Comparison of ENCODE assay signal across 10 cellular contexts in the genomic region with DNA sequence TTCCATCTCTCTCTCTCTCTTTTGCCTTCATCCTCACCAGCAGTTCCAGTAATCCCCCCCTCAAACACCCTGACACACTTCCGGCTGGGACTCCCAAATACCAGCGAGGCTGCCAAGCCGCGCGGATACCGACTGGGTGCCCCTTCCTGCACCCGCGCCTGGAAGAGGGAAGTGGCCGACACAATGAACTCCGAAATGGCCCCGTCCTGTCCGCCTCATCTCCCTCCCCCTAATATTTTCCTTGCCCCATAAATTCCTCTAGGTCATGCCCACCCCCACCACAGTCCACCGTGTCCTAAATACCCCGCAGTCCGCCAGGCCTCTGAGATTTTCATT. TPM values are rescaled to one million over a fixed set of nuclear protein-coding genes. Genes with fewer than 3 reads are reported as not detected.
DNase-seq lines count a peak whose midpoint lies in the region; ATAC-seq and TF ChIP-seq lines count a peak whose summit lies in the region.
"Had no signal": no experiment of that assay in that cellular context is flagged by ENCODE, and none has a peak within 500 bp of the region (broad histone marks: within the 10 kb centered on the region; RNA-seq: fewer than 3 reads in every experiment).

No MANE protein-coding gene starts in this region.

- no peak for TF ChIP-seq EP300 in tibial nerve (IDR thresholded peaks at IDR 0.05)

- DNase-seq in activated T-cell treated with anti-CD3 and anti-CD28 coated beads, Interleukin-2, amount 50 U/mL, for 4 hours, result no peak
- no peak for DNase-seq in activated T-cell treated with anti-CD3 and anti-CD28 coated beads, Interleukin-2, amount 50 U/mL, for 1 hour
- DNase-seq in RWPE1 (ENCODE audit: low spot score), result no peak
- no peak for DNase-seq in kidney epithelial cell (ENCODE audit: low read depth)
- DNase-seq in tibial nerve (ENCODE audit: low spot score in 2 of 2), result no peak
- DNase-seq in NCI-H446 treated with DMSO at 0.1 percent for 48 hours (lab: John Stamatoyannopoulos, UW), result no peak
- no peak for DNase-seq in NCI-H82 treated with DMSO at 0.1 percent for 48 hours (lab: John Stamatoyannopoulos, UW; ENCODE audit: unreplicated experiment)
- DNase-seq: testis had no signal

- TF ChIP-seq POLR2A in tibial nerve (IDR thresholded peaks at IDR 0.05), result no peak

- POLR2A ChIA-PET in RWPE1 (lab: Yijun Ruan, JAX; ENCODE audit: low non-redundant PET), result no interaction called here

- no peaks in the 10 kb centered on the region for H3K9me3 ChIP-seq in tibial nerve
- H3K9me3 ChIP-seq: testis had no signal

- H3K36me3 Mint-ChIP-seq in activated T-cell treated with anti-CD3 and anti-CD28 coated beads, Interleukin-2, amount 50 U/mL, for 4 hours (ENCODE audit: insufficient read depth), result no peaks in the 10 kb centered on the region

- H3K9me3 Mint-ChIP-seq in activated T-cell treated with anti-CD3 and anti-CD28 coated beads, Interleukin-2, amount 50 U/mL, for 4 hours, result no peaks in the 10 kb centered on the region

- CTCF ChIA-PET in RWPE1 (lab: Yijun Ruan, JAX), result no interaction called here

- TF ChIP-seq CTCF in RWPE1 (conservative IDR thresholded peaks at IDR 0.05; ENCODE audit: low read depth) (no peak), kidney epithelial cell (IDR thresholded peaks at IDR 0.05; ENCODE audit: insufficient read depth, low read length, poor library complexity, severe bottlenecking) (no peak), tibial nerve (IDR thresholded peaks at IDR 0.05) (no peak)

- H3K27me3 ChIP-seq in kidney epithelial cell (ENCODE audit: control insufficient read depth, insufficient read depth, low read length) (no peaks in the 10 kb centered on the region), tibial nerve (peaks cover 0 to 95% of the 10 kb centered on the region in 2 donors)

- H3K36me3 ChIP-seq in kidney epithelial cell (ENCODE audit: control insufficient read depth, insufficient read depth, low read length) (peaks cover 6% of the 10 kb centered on the region), tibial nerve (no peaks in the 10 kb centered on the region)

- H3K4me1 Mint-ChIP-seq in activated T-cell treated with anti-CD3 and anti-CD28 coated beads, Interleukin-2, amount 50 U/mL, for 4 hours (ENCODE audit: low read depth), result peaks cover 30% of the 10 kb centered on the region

- H3K4me3 Mint-ChIP-seq in activated T-cell treated with anti-CD3 and anti-CD28 coated beads, Interleukin-2, amount 50 U/mL, for 4 hours, result peak overlapping the region; percentile 35

- H3K27me3 Mint-ChIP-seq in activated T-cell treated with anti-CD3 and anti-CD28 coated beads, Interleukin-2, amount 50 U/mL, for 4 hours (ENCODE audit: low read depth), result peaks cover 81% of the 10 kb centered on the region

- peaks cover 0 to 68% (median 10%) of the 10 kb centered on the region in 4 donors for H3K4me1 ChIP-seq in tibial nerve

- H3K4me3 ChIP-seq in kidney epithelial cell (ENCODE audit: low read depth, low read length) (peak overlapping the region; percentile 72), tibial nerve (peak overlapping the region in 3 of 4 donors; percentile 47 to 74 (median 50))

- WGBS in tibial nerve, 2 donors, result 30 to 43% methylated on average over 15 of the region's 15 CpGs

- no peak for ATAC-seq in activated T-cell treated with anti-CD3 and anti-CD28 coated beads, Interleukin-2, amount 50 U/mL, for 4 hours
- ATAC-seq in GM19395 (IDR thresholded peaks at IDR 0.05; ENCODE audit: unreplicated experiment), result no peak

- H3K27ac ChIP-seq in RWPE1 (peak overlapping the region; percentile 96), tibial nerve (peak overlapping the region; percentile 77 to 94 (median 88))
- H3K27ac ChIP-seq: testis had no signal

RNA-seq across cellular contexts. Expression of a gene that starts 1.8 kb away (rescaled TPM):
- under 1 TPM in 2 of 3 donors, not detected in 1; 0.28 to 0.76 TPM for total RNA-seq in activated T-cell treated with anti-CD3 and anti-CD28 coated beads, Interleukin-2, amount 50 U/mL, for 4 hours
- total RNA-seq in kidney epithelial cell (46.5 and 53.7 TPM in 2 replicates), tibial nerve (10 to 100 TPM; 10.5 to 13.8 (median 12.7) TPM)

RNA-seq across cellular contexts. Expression of a gene that starts 7.0 kb away (rescaled TPM):
- under 1 TPM; 0.08 to 0.14 (median 0.10) TPM for total RNA-seq in activated T-cell treated with anti-CD3 and anti-CD28 coated beads, Interleukin-2, amount 50 U/mL, for 4 hours
- total RNA-seq in kidney epithelial cell (29.1 and 30.9 TPM in 2 replicates), tibial nerve (10 to 100 TPM; 19.0 to 34.1 (median 24.9) TPM)

RNA-seq across cellular contexts. Expression of a gene that starts 10.7 kb away (rescaled TPM):
- not detected for total RNA-seq in activated T-cell treated with anti-CD3 and anti-CD28 coated beads, Interleukin-2, amount 50 U/mL, for 4 hours
- 28.8 and 34.2 TPM in 2 replicates for total RNA-seq in kidney epithelial cell
- total RNA-seq in tibial nerve, result 10 to 100 TPM in 2 of 4 donors, 1 to 10 TPM in 2; 8.7 to 16.9 (median 11.3) TPM

RNA-seq across cellular contexts. Expression of a gene that starts 14.8 kb away (rescaled TPM):
- total RNA-seq in activated T-cell treated with anti-CD3 and anti-CD28 coated beads, Interleukin-2, amount 50 U/mL, for 4 hours, result not detected
- 17.3 and 26.4 TPM in 2 replicates for total RNA-seq in kidney epithelial cell
- 10 to 100 TPM in 1 of 4 donors, 1 to 10 TPM in 3; 7.0 to 18.8 (median 8.7) TPM for total RNA-seq in tibial nerve

RNA-seq across cellular contexts. Expression of a gene that starts 17.9 kb away (rescaled TPM):
- not detected for total RNA-seq in activated T-cell treated with anti-CD3 and anti-CD28 coated beads, Interleukin-2, amount 50 U/mL, for 4 hours
- total RNA-seq in kidney epithelial cell (11.4 and 17.3 TPM in 2 replicates), tibial nerve (10 to 100 TPM in 2 of 4 donors, 1 to 10 TPM in 2; 5.0 to 13.2 (median 9.5) TPM)
- total RNA-seq: pulmonary artery endothelial cell had no signal

Comparison
In these comparisons a context has a peak if more than half of its experiments do, and no peak if none do; other contexts are left out.
1. RNA of a gene that starts 1.8 kb away (total RNA-seq): 46.5 to 53.7 TPM in kidney epithelial cell and 10.5 to 13.8 TPM in tibial nerve; 0.28 to 0.76 TPM in activated T-cell treated with anti-CD3 and anti-CD28 coated beads, Interleukin-2, amount 50 U/mL, for 4 hours; every median in the first group is over 4 times any median in the second.
2. RNA of a gene that starts 7.0 kb away (total RNA-seq): 29.1 to 30.9 TPM in kidney epithelial cell and 19.0 to 34.1 TPM in tibial nerve; 0.08 to 0.14 TPM in activated T-cell treated with anti-CD3 and anti-CD28 coated beads, Interleukin-2, amount 50 U/mL, for 4 hours; every median in the first group is over 10 times any median in the second.
3. RNA of a gene that starts 10.7 kb away (total RNA-seq): 28.8 to 34.2 TPM in kidney epithelial cell and 8.7 to 16.9 TPM in tibial nerve; not detected in activated T-cell treated with anti-CD3 and anti-CD28 coated beads, Interleukin-2, amount 50 U/mL, for 4 hours; every median in the first group is over 4 times any median in the second.